Comparison of ENCODE assay signal across 8 cellular contexts in the genomic region with DNA sequence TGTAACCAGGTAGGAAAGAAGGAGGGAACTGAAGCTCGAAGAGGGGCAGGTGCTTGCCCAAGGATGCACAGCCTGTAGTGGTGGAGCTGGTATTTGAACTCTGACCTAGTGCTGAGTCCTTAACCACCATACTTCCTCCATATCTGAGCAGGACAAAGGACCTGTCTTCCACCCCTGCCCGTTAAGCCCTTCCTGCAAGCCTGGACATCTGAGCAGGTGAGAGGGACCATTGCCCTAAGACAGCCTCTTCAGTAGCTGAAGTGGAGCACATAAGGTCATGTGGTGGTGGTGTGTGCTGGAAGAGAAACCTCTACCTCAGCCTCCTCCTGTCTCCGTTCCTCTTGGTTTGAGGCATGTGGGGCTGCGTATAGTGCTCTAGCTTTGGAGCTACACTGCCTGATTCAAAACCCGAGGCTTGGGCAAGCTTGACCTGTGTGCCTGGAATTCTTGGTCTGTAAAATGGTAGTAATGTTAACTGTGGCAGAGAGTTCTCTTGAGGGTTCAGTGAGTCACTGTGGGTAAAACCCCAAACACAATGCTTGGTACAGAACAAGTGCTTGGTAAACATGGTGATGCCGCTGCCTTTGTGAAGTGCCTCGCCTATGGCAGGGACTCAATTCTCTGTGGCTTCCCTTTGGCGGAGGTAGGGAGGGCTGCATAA. TPM values are rescaled to one million over a fixed set of nuclear protein-coding genes. Genes with fewer than 3 reads are reported as not detected.
A peak's percentile ranks its signal among the peaks of the same experiment; 100 is the strongest.
DNase-seq lines count a peak whose midpoint lies in the region; ATAC-seq, FAIRE-seq and TF ChIP-seq lines count a peak whose summit lies in the region.

No MANE protein-coding gene starts in this region.

- peak; percentile 84 for ATAC-seq in activated CD8-positive, alpha-beta memory T cell treated with anti-CD3 and anti-CD28 coated beads, Interleukin-2, amount 10 ng/mL, durations not matched to agents 7 days and 5 days
- no peak for ATAC-seq in HG03469 (IDR thresholded peaks at IDR 0.05; ENCODE audit: unreplicated experiment)
- ATAC-seq in HG03095 (IDR thresholded peaks at IDR 0.05; ENCODE audit: unreplicated experiment): no peak

- H3K4me3 ChIP-seq in WERI-Rb-1 (ENCODE audit: low read depth, low read length): no peak overlapping the region

- no peaks in the 10 kb centered on the region for H3K36me3 ChIP-seq in WERI-Rb-1

- no peaks in the 10 kb centered on the region for H3K27me3 ChIP-seq in WERI-Rb-1 (ENCODE audit: insufficient read depth, low read depth, severe bottlenecking)

- H3K27me3 Mint-ChIP-seq in activated CD8-positive, alpha-beta memory T cell treated with anti-CD3 and anti-CD28 coated beads, Interleukin-2, amount 10 ng/mL, durations not matched to agents 7 days and 5 days: no peaks in the 10 kb centered on the region
- H3K27me3 Mint-ChIP-seq in immature natural killer cell (ENCODE audit: low read depth in 3 of 3): peaks cover 0 to 3% (median 1%) of the 10 kb centered on the region in 3 donors
- H3K27me3 Mint-ChIP-seq in stimulated activated naive CD8-positive, alpha-beta T cell treated with anti-CD3 and anti-CD28 coated beads, Interleukin-15, Interleukin-2, amounts not matched to agents 100 ng/mL and 50 ng/mL, for 24 hours: no peaks in the 10 kb centered on the region

- DNase-seq in GM12891 (ENCODE audit: insufficient read length, low spot score) (no peak), NCI-H1436 treated with DMSO at 0.1 percent for 48 hours (lab: John Stamatoyannopoulos, UW) (peak; percentile 94), immature natural killer cell (peak; percentile 53 to 77 (median 69)), WERI-Rb-1 (no peak)
- DNase-seq in activated CD8-positive, alpha-beta memory T cell treated with anti-CD3 and anti-CD28 coated beads, Interleukin-2, amount 10 ng/mL, durations not matched to agents 7 days and 5 days: peak; percentile 91

- H3K27ac ChIP-seq in WERI-Rb-1: no peak overlapping the region

- no peaks in the 10 kb centered on the region for H3K9me3 Mint-ChIP-seq in activated CD8-positive, alpha-beta memory T cell treated with anti-CD3 and anti-CD28 coated beads, Interleukin-2, amount 10 ng/mL, durations not matched to agents 7 days and 5 days (ENCODE audit: low read depth)
- H3K9me3 Mint-ChIP-seq in immature natural killer cell: no peaks in the 10 kb centered on the region
- H3K9me3 Mint-ChIP-seq in stimulated activated naive CD8-positive, alpha-beta T cell treated with anti-CD3 and anti-CD28 coated beads, Interleukin-15, Interleukin-2, amounts not matched to agents 100 ng/mL and 50 ng/mL, for 24 hours: no peaks in the 10 kb centered on the region

- peaks cover 68% of the 10 kb centered on the region for H3K4me1 Mint-ChIP-seq in activated CD8-positive, alpha-beta memory T cell treated with anti-CD3 and anti-CD28 coated beads, Interleukin-2, amount 10 ng/mL, durations not matched to agents 7 days and 5 days
- H3K4me1 Mint-ChIP-seq in immature natural killer cell: peaks cover 69 to 93% of the 10 kb centered on the region in 2 donors
- peaks cover 74% of the 10 kb centered on the region for H3K4me1 Mint-ChIP-seq in stimulated activated naive CD8-positive, alpha-beta T cell treated with anti-CD3 and anti-CD28 coated beads, Interleukin-15, Interleukin-2, amounts not matched to agents 100 ng/mL and 50 ng/mL, for 24 hours (ENCODE audit: low read depth)

- CTCF ChIA-PET in activated CD8-positive, alpha-beta memory T cell treated with anti-CD3 and anti-CD28 coated beads, Interleukin-2, amount 10 ng/mL, durations not matched to agents 7 days and 5 days (lab: Charles Lee): interaction anchor here (0.9 to 4.4 kb wide), 21 partner anchors 8 to 223 kb away, joined by 3 to 27 read pairs (median 4); partner anchors contain the start of genes FAM114A2, GALNT10 and MFAP3

- H3K9me3 ChIP-seq in WERI-Rb-1 (ENCODE audit: severe bottlenecking): no peaks in the 10 kb centered on the region

- no peak for TF ChIP-seq CTCF in WERI-Rb-1 (IDR thresholded peaks at IDR 0.05; ENCODE audit: low read depth, low read length)

- peak; percentile 35 for FAIRE-seq in GM12891 (lab: Jason Lieb, UNC)

- peaks cover 14% of the 10 kb centered on the region for H3K36me3 Mint-ChIP-seq in activated CD8-positive, alpha-beta memory T cell treated with anti-CD3 and anti-CD28 coated beads, Interleukin-2, amount 10 ng/mL, durations not matched to agents 7 days and 5 days
- peaks cover 0 to 9% (median 5%) of the 10 kb centered on the region in 3 donors for H3K36me3 Mint-ChIP-seq in immature natural killer cell
- peaks cover 37% of the 10 kb centered on the region for H3K36me3 Mint-ChIP-seq in stimulated activated naive CD8-positive, alpha-beta T cell treated with anti-CD3 and anti-CD28 coated beads, Interleukin-15, Interleukin-2, amounts not matched to agents 100 ng/mL and 50 ng/mL, for 24 hours (ENCODE audit: low read depth)

- peak overlapping the region; percentile 91 for H3K27ac Mint-ChIP-seq in activated CD8-positive, alpha-beta memory T cell treated with anti-CD3 and anti-CD28 coated beads, Interleukin-2, amount 10 ng/mL, durations not matched to agents 7 days and 5 days
- peak overlapping the region; percentile 75 to 98 (median 96) for H3K27ac Mint-ChIP-seq in immature natural killer cell
- H3K27ac Mint-ChIP-seq in stimulated activated naive CD8-positive, alpha-beta T cell treated with anti-CD3 and anti-CD28 coated beads, Interleukin-15, Interleukin-2, amounts not matched to agents 100 ng/mL and 50 ng/mL, for 24 hours: peak overlapping the region; percentile 87

- no peak for TF ChIP-seq POLR2A in GM12891 (IDR thresholded peaks at IDR 0.05; ENCODE audit: low read depth, low read length)

- H3K4me3 Mint-ChIP-seq in activated CD8-positive, alpha-beta memory T cell treated with anti-CD3 and anti-CD28 coated beads, Interleukin-2, amount 10 ng/mL, durations not matched to agents 7 days and 5 days: peak overlapping the region; percentile 47
- peak overlapping the region; percentile 66 to 83 (median 77) for H3K4me3 Mint-ChIP-seq in immature natural killer cell
- peak overlapping the region; percentile 56 for H3K4me3 Mint-ChIP-seq in stimulated activated naive CD8-positive, alpha-beta T cell treated with anti-CD3 and anti-CD28 coated beads, Interleukin-15, Interleukin-2, amounts not matched to agents 100 ng/mL and 50 ng/mL, for 24 hours

TF ChIP-seq in GM12891, 5 proteins besides CTCF, POLR2A, EP300 and RAD21:
- TF ChIP-seq TAF1 (IDR thresholded peaks at IDR 0.05; ENCODE audit: low read depth, low read length): no peak
- no peak for TF ChIP-seq PAX5 (IDR thresholded peaks at IDR 0.05; ENCODE audit: insufficient read depth, low read length, severe bottlenecking)

RNA-seq across cellular contexts. Expression of gene GALNT10, which starts 7.4 kb away (rescaled TPM):
- 10.5 TPM for polyA plus RNA-seq in GM12891 (2012; ENCODE audit: low read depth, missing spikeins)
- 10 to 100 TPM; 28.4 to 34.8 TPM for total RNA-seq in activated CD8-positive, alpha-beta memory T cell treated with anti-CD3 and anti-CD28 coated beads, Interleukin-2, amount 10 ng/mL, durations not matched to agents 7 days and 5 days
- polyA plus RNA-seq in immature natural killer cell: 10 to 100 TPM; 10.4 to 42.8 (median 24.7) TPM

Comparison
In these comparisons a context has a peak if more than half of its experiments do, and no peak if none do; other contexts are left out.
1. DNase-seq: peak in NCI-H1436 treated with DMSO at 0.1 percent for 48 hours (single experiment), activated CD8-positive, alpha-beta memory T cell treated with anti-CD3 and anti-CD28 coated beads, Interleukin-2, amount 10 ng/mL, durations not matched to agents 7 days and 5 days (single experiment) and immature natural killer cell (3 of 3); none in GM12891 (single experiment) and WERI-Rb-1 (single experiment).
2. Peak in every context shown above with its lines, with median percentiles within 50 percentile points of each other: H3K27ac Mint-ChIP-seq and H3K4me3 Mint-ChIP-seq.